In the genomic region with DNA sequence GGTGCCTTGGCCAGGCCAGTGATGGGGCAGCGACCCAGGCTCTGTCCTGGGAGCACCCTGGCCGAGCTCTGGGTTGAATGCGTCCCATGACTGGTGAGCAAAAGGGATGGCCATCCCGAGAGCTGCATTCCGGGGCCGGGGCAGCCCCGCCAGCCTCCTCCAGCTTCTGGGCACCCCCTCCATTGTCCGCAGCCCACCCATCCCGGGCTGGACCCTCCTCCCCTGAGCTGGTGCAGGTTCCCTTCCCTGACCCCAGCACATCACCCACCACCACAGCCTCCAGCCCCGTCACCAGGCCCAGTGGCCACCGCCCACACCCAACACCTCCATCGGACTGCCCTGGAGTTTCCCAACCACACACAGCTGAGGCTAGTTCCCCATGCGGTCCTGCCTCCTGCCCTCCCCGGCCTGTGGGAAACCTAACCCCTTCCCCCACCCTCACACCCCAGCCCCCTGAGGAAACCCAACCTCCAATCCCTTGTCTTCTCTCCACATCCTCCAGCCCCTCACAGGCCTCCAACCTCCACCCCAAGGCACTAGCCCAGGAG, we compare ENCODE assay signal across 31 cellular contexts. TPM values are rescaled to one million over a fixed set of nuclear protein-coding genes. Genes with fewer than 3 reads are reported as not detected.
DNase-seq lines count a peak whose midpoint lies in the region; ATAC-seq and TF ChIP-seq lines count a peak whose summit lies in the region.
"Had no signal": no experiment of that assay in that cellular context is flagged by ENCODE, and none has a peak within 500 bp of the region (broad histone marks: within the 10 kb centered on the region; RNA-seq: fewer than 3 reads in every experiment).

No MANE protein-coding gene starts in this region.

- H3K36me3 ChIP-seq in right atrium auricular region, result no peaks in the 10 kb centered on the region
- no peaks in the 10 kb centered on the region for H3K36me3 ChIP-seq in neuronal stem cell (replicated peaks in 1 of 2; ENCODE audit: control insufficient read depth in 2 of 2, insufficient read depth in 2 of 2, low read length in 2 of 2)
- H3K36me3 ChIP-seq in ovary, result no peaks in the 10 kb centered on the region
- H3K36me3 ChIP-seq: breast epithelium, colonic mucosa, heart right ventricle, suprapubic skin, uterus had no signal

- H3K23ac ChIP-seq in neuronal stem cell (ENCODE audit: low read depth, low read length, poor library complexity), result peak overlapping the region; percentile 8

- H3K4me1 ChIP-seq in right atrium auricular region (no peaks in the 10 kb centered on the region), neuronal stem cell (ENCODE audit: control insufficient read depth in 2 of 2, insufficient read depth in 1 of 2, low read depth in 1 of 2, low read length in 2 of 2) (peaks cover 2 to 6% of the 10 kb centered on the region in 2 donors), ovary (ENCODE audit: insufficient read depth) (no peaks in the 10 kb centered on the region)
- H3K4me1 ChIP-seq: breast epithelium, colonic mucosa, uterus had no signal

- H3K18ac ChIP-seq in neuronal stem cell (ENCODE audit: low read length), result no peak overlapping the region

- H4K8ac ChIP-seq in neuronal stem cell (ENCODE audit: low read depth, low read length), result no peak overlapping the region

- H2AFZ ChIP-seq in neuronal stem cell (ENCODE audit: low read length), result no peak overlapping the region

- peak; percentile 87 for DNase-seq in Right ventricle myocardium inferior (ENCODE audit: missing footprints)
- no peak for DNase-seq in right atrium auricular region (ENCODE audit: low spot score)
- DNase-seq in cardiac septum (ENCODE audit: low spot score), result peak; percentile 85
- DNase-seq in neuronal stem cell (ENCODE audit: low spot score), result no peak
- no peak for DNase-seq in NCI-H2227 (lab: John Stamatoyannopoulos, UW; ENCODE audit: unreplicated experiment)
- no peak for DNase-seq in KG1 (lab: John Stamatoyannopoulos, UW)
- DNase-seq in ovary, result no peak
- DNase-seq: activated CD4-positive, alpha-beta memory T cell treated with anti-CD3 and anti-CD28 coated beads for 36 hours; activated CD8-positive, alpha-beta memory T cell treated with anti-CD3 and anti-CD28 coated beads, Interleukin-2, amount 50 U/mL, for 4 hours; activated naive CD4-positive, alpha-beta T cell treated with anti-CD3 and anti-CD28 coated beads, Interleukin-2, amount 10 ng/mL, durations not matched to agents 7 days and 5 days; AML-193; amygdala; colonic mucosa; foreskin fibroblast; HCEC 1CT; heart right ventricle; NCI-H1436; NCI-H748 treated with DMSO at 0.1 percent for 48 hours; retina; stimulated activated CD4-positive, alpha-beta T cell treated with anti-CD3 and anti-CD28 coated beads, Interleukin-2, amount 100 ng/mL, for 48 hours; uterus had no signal

- H3K4ac ChIP-seq in neuronal stem cell (ENCODE audit: low read length), result no peak overlapping the region

- peak overlapping the region; percentile 30 for H2BK15ac ChIP-seq in neuronal stem cell (ENCODE audit: low read length)

- no peak for TF ChIP-seq POLR2A in ovary (IDR thresholded peaks at IDR 0.05)

- no peak overlapping the region for H2BK12ac ChIP-seq in neuronal stem cell (ENCODE audit: low read length)

- H3K27me3 ChIP-seq in right atrium auricular region (no peaks in the 10 kb centered on the region), neuronal stem cell (ENCODE audit: control insufficient read depth in 3 of 3, insufficient read depth in 3 of 3, low read depth in 1 of 3, low read length in 3 of 3) (no peaks in the 10 kb centered on the region), ovary (no peaks in the 10 kb centered on the region)
- H3K27me3 ChIP-seq: breast epithelium, colonic mucosa, heart right ventricle, uterus had no signal

- H3K9ac ChIP-seq in neuronal stem cell (ENCODE audit: low read depth, low read length, poor library complexity), result no peak overlapping the region
- H3K9ac ChIP-seq: KMS-11 had no signal

- H2BK120ac ChIP-seq in neuronal stem cell (ENCODE audit: low read depth, low read length), result no peak overlapping the region

- H3K79me1 ChIP-seq in neuronal stem cell (ENCODE audit: low read depth, low read length), result no peaks in the 10 kb centered on the region

- WGBS in neuronal stem cell (ENCODE audit: extremely low coverage in 2 of 2, insufficient read length in 2 of 2, insufficient replicate concordance in 1 of 2), 2 donors, result no CpG with 5 or more reads among the region's 14 CpGs
- whole genome bisulfite sequencing in ovary, 3 donors, result 65 to 73% (median 69%) methylated on average over 14 of the region's 14 CpGs

- H4K91ac ChIP-seq in neuronal stem cell (ENCODE audit: low read depth, low read length, poor library complexity), result no peak overlapping the region

- no peaks in the 10 kb centered on the region for H3K9me3 ChIP-seq in right atrium auricular region
- H3K9me3 ChIP-seq in neuronal stem cell (replicated peaks in 1 of 2; ENCODE audit: control insufficient read depth in 2 of 2, insufficient read depth in 1 of 2, low read depth in 1 of 2, low read length in 2 of 2), result no peaks in the 10 kb centered on the region
- no peaks in the 10 kb centered on the region for H3K9me3 ChIP-seq in ovary
- H3K9me3 ChIP-seq: breast epithelium, colonic mucosa, heart right ventricle, suprapubic skin, uterus had no signal

- no peak overlapping the region for H3K4me2 ChIP-seq in neuronal stem cell (ENCODE audit: insufficient read depth, low read length, poor library complexity, severe bottlenecking)
- H3K4me2 ChIP-seq: KMS-11 had no signal

- no peak for ATAC-seq in Right ventricle myocardium inferior
- no peak for ATAC-seq in HG03342 (IDR thresholded peaks at IDR 0.05; ENCODE audit: unreplicated experiment)

- H3K27ac ChIP-seq in right atrium auricular region, result no peak overlapping the region
- H3K27ac ChIP-seq in neuronal stem cell (replicated peaks; ENCODE audit: low read length), result no peak overlapping the region
- no peak overlapping the region for H3K27ac ChIP-seq in ovary
- H3K27ac ChIP-seq: breast epithelium, colonic mucosa, KMS-11, suprapubic skin, uterus had no signal

- H3K4me3 ChIP-seq in right atrium auricular region (no peak overlapping the region), neuronal stem cell (ENCODE audit: low read length in 2 of 2) (no peak overlapping the region), ovary (no peak overlapping the region)
- H3K4me3 ChIP-seq: breast epithelium, colonic mucosa, heart right ventricle, suprapubic skin, uterus had no signal

- peak overlapping the region; percentile 66 for H2BK5ac ChIP-seq in neuronal stem cell (ENCODE audit: low read length)

- no peak for TF ChIP-seq EP300 in ovary (IDR thresholded peaks at IDR 0.05)

- intact Hi-C loops in Right ventricle myocardium inferior (cut with DNase I), result no loop called here
- intact Hi-C loops in cardiac septum (cut with DNase I), result no loop called here
- intact Hi-C loops in ovary (cut with DNase I), result loop anchor here in 1 of 4 donors (10.0 kb wide), 1 partner anchor 56 kb away; no protein-coding TSS in a partner anchor

- H2AK5ac ChIP-seq in neuronal stem cell (ENCODE audit: low read depth, low read length), result peak overlapping the region; percentile 63

- H3K14ac ChIP-seq in neuronal stem cell (ENCODE audit: low read length), result peak overlapping the region; percentile 76

- TF ChIP-seq CTCF in right atrium auricular region (IDR thresholded peaks at IDR 0.05) (no peak), ovary (IDR thresholded peaks at IDR 0.05) (no peak)

RNA-seq across cellular contexts. Expression of gene PVALEF, which starts 16.2 kb away (rescaled TPM):
- total RNA-seq in Right ventricle myocardium inferior (not detected), right atrium auricular region (not detected), cardiac septum (not detected), ovary (not detected)
- polyA plus RNA-seq in neuronal stem cell (2013, experiment 1 of 2), result 0.06 TPM
- 0.04 TPM for polyA plus RNA-seq in neuronal stem cell (2013, experiment 2 of 2)
- polyA plus RNA-seq in ovary, result not detected
- total RNA-seq: activated CD4-positive, alpha-beta memory T cell treated with anti-CD3 and anti-CD28 coated beads for 36 hours; breast epithelium; colonic mucosa; heart right ventricle; mesenteric fat pad; myocyte; osteoblast; RPMI7951; SK-MEL-5; suprapubic skin; uterus had no signal
- polyA plus RNA-seq: esophagus, heart right ventricle had no signal

RNA-seq across cellular contexts. Expression of gene AATK, which starts 17.0 kb away (rescaled TPM):
- total RNA-seq in Right ventricle myocardium inferior (10.1 TPM), right atrium auricular region (1 to 10 TPM; 5.4 to 6.5 TPM), cardiac septum (9.3 TPM), ovary (1 to 10 TPM in 5 of 7 donors, under 1 TPM in 2; 0.23 to 3.1 (median 1.7) TPM)
- 5.6 TPM for polyA plus RNA-seq in neuronal stem cell (2013, experiment 1 of 2)
- polyA plus RNA-seq in neuronal stem cell (2013, experiment 2 of 2), result 5.4 TPM
- 1 to 10 TPM in 1 of 2 donors, under 1 TPM in 1; 0.33 to 1.5 TPM for polyA plus RNA-seq in ovary
- total RNA-seq: RPMI7951 had no signal

Comparison
In these comparisons a context has a peak if more than half of its experiments do, and no peak if none do; other contexts are left out.
1. DNase-seq: peak in Right ventricle myocardium inferior (single experiment) and cardiac septum (single experiment); none in right atrium auricular region (single experiment), neuronal stem cell (single experiment), NCI-H2227 (single experiment), KG1 (single experiment) and ovary (0 of 5).